Comparison of ENCODE assay signal across 8 cellular contexts in the genomic region with DNA sequence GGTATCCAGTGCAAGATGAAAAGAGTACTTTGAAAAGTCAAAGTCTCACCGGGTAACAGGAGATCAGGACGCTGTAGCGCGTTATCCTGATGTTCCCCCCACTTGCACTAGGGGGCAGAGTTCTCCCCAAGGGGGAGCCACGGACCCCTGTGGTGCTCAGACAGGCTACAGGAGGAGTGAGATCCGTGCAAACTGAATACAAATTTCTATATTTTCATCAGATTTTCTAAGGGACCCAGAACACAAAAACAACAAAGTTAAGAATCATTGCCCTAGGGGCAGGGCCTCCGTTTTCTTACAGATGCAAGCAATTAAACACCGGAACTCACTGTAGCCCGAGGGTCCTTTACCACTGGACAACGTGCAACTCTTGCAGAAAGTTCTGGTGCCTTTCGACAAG. TPM values are rescaled to one million over a fixed set of nuclear protein-coding genes. Genes with fewer than 3 reads are reported as not detected.
DNase-seq lines count a peak whose midpoint lies in the region; ATAC-seq and TF ChIP-seq lines count a peak whose summit lies in the region.

No MANE protein-coding gene starts in this region.

- CTCF ChIA-PET in AG04449 (lab: Yijun Ruan, JAX): interaction anchor here (0.7 to 13.4 kb wide), 26 partner anchors 9 to 270 kb away, joined by 3 to 190 read pairs (median 4); no protein-coding TSS in a partner anchor

- POLR2A ChIA-PET in AG04449 (lab: Yijun Ruan, JAX): no interaction called here

- intact Hi-C loops in left ventricle myocardium inferior (cut with micrococcal nuclease) (loop anchor here (10.0 kb wide), 1 partner anchor 201 kb away; no protein-coding TSS in a partner anchor), gastrocnemius medialis (cut with DNase I; ENCODE audit: low total_unique reads) (loop anchor here (10.0 kb wide), 2 partner anchors 379 to 469 kb away; a partner anchor contains a TSS)

- TF ChIP-seq CTCF in AG04449 (IDR thresholded peaks at IDR 0.05; ENCODE audit: insufficient read depth, low read length, missing control alignments) (peak; percentile 93), GM12874 (IDR thresholded peaks at IDR 0.05; ENCODE audit: insufficient read depth, low read depth, low read length) (peak; percentile 90), left ventricle myocardium inferior (IDR thresholded peaks at IDR 0.05; ENCODE audit: borderline replicate concordance) (peak; percentile 82), gastrocnemius medialis (IDR thresholded peaks at IDR 0.05 in 4 of 5, conservative IDR thresholded peaks at IDR 0.05 in 1 of 5) (peak; percentile 10 to 73 (median 66))

- ATAC-seq in HG02763 (IDR thresholded peaks at IDR 0.05; ENCODE audit: unreplicated experiment) (peak; percentile 62), gastrocnemius medialis (no peak), HG02884 (IDR thresholded peaks at IDR 0.05; ENCODE audit: unreplicated experiment) (no peak)

- H3K9me3 ChIP-seq in left ventricle myocardium inferior (replicated peaks) (no peaks in the 10 kb centered on the region), gastrocnemius medialis (no peaks in the 10 kb centered on the region)

- no peaks in the 10 kb centered on the region for H3K36me3 ChIP-seq in left ventricle myocardium inferior
- no peaks in the 10 kb centered on the region for H3K36me3 ChIP-seq in gastrocnemius medialis

- TF ChIP-seq POLR2A in gastrocnemius medialis (IDR thresholded peaks at IDR 0.05): no peak

- H3K4me1 ChIP-seq in left ventricle myocardium inferior: peaks cover 36% of the 10 kb centered on the region
- H3K4me1 ChIP-seq in gastrocnemius medialis: peaks cover 0 to 10% of the 10 kb centered on the region in 2 donors

- H3K4me3 ChIP-seq in AG04449 (ENCODE audit: low read depth, low read length): peak overlapping the region; percentile 67
- H3K4me3 ChIP-seq in left ventricle myocardium inferior: peak overlapping the region; percentile 76
- peak overlapping the region; percentile 71 to 99 (median 80) for H3K4me3 ChIP-seq in gastrocnemius medialis

- H3K27me3 ChIP-seq in left ventricle myocardium inferior (ENCODE audit: low read depth) (peaks cover 89% of the 10 kb centered on the region), gastrocnemius medialis (peaks cover 0 to 37% (median 28%) of the 10 kb centered on the region in 3 donors)

- in situ Hi-C loops in gastrocnemius medialis (cut with MboI; ENCODE audit: low sequenced_read_pairs in 4 of 4): loop anchor here in 2 of 4 donors (10.0 to 25.0 kb wide), 2 partner anchors 253 to 261 kb away; no protein-coding TSS in a partner anchor

- H3K27ac ChIP-seq in left ventricle myocardium inferior (replicated peaks): no peak overlapping the region
- H3K27ac ChIP-seq in gastrocnemius medialis: no peak overlapping the region

- DNase-seq in AG04449 (ENCODE audit: low read depth, low spot score) (no peak), NCI-H1694 treated with DMSO at 0.1 percent for 48 hours (lab: John Stamatoyannopoulos, UW) (peak; percentile 50), left ventricle myocardium inferior (peak; percentile 42), gastrocnemius medialis (no peak)
- DNase-seq in activated T-cell treated with anti-CD3 and anti-CD28 coated beads, Interleukin-2, amount 50 U/mL, for 48 hours: peak; percentile 66 to 71

RNA-seq across cellular contexts. Expression of a gene that starts 2.0 kb away (rescaled TPM):
- total RNA-seq in left ventricle myocardium inferior (5.0 TPM), gastrocnemius medialis (10 to 100 TPM in 2 of 4 donors, 1 to 10 TPM in 2; 3.4 to 28.7 (median 13.4) TPM)

Comparison
In these comparisons a context has a peak if more than half of its experiments do, and no peak if none do; other contexts are left out.
1. DNase-seq: peak in NCI-H1694 treated with DMSO at 0.1 percent for 48 hours (single experiment), activated T-cell treated with anti-CD3 and anti-CD28 coated beads, Interleukin-2, amount 50 U/mL, for 48 hours (2 of 2) and left ventricle myocardium inferior (single experiment); none in AG04449 (single experiment) and gastrocnemius medialis (0 of 2).
2. Peak in every context shown above with its lines, with median percentiles within 50 percentile points of each other: H3K4me3 ChIP-seq and CTCF ChIP-seq.